1 cellular context compared by ENCODE assay signal in genomic region chr12:14774074-14774943, GRCh38.
A peak's percentile ranks its signal among the peaks of the same experiment; 100 is the strongest.
TF ChIP-seq lines count a peak whose summit lies in the region.

No MANE protein-coding gene starts in this region.

TF ChIP-seq in HepG2, 621 proteins besides CTCF, POLR2A, EP300 and RAD21 (continued from another document and continues in another):
- TF ChIP-seq, protein P1, sequence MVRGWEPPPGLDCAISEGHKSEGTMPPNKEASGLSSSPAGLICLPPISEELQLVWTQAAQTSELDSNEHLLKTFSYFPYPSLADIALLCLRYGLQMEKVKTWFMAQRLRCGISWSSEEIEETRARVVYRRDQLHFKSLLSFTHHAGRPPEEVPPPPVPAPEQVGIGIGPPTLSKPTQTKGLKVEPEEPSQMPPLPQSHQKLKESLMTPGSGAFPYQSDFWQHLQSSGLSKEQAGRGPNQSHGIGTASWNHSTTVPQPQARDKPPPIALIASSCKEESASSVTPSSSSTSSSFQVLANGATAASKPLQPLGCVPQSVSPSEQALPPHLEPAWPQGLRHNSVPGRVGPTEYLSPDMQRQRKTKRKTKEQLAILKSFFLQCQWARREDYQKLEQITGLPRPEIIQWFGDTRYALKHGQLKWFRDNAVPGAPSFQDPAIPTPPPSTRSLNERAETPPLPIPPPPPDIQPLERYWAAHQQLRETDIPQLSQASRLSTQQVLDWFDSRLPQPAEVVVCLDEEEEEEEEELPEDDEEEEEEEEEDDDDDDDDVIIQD (CRISPR knock-in tag; IDR thresholded peaks at IDR 0.05; ENCODE audit: low read depth), result 0 out of 2 replicates have a peak, but pooled peaks have one; percentile 23
- TF ChIP-seq EED (CRISPR knock-in tag; IDR thresholded peaks at IDR 0.05), result no peak
- no peak for TF ChIP-seq SMYD3 (CRISPR knock-in tag; IDR thresholded peaks at IDR 0.05)
- TF ChIP-seq, protein P2, sequence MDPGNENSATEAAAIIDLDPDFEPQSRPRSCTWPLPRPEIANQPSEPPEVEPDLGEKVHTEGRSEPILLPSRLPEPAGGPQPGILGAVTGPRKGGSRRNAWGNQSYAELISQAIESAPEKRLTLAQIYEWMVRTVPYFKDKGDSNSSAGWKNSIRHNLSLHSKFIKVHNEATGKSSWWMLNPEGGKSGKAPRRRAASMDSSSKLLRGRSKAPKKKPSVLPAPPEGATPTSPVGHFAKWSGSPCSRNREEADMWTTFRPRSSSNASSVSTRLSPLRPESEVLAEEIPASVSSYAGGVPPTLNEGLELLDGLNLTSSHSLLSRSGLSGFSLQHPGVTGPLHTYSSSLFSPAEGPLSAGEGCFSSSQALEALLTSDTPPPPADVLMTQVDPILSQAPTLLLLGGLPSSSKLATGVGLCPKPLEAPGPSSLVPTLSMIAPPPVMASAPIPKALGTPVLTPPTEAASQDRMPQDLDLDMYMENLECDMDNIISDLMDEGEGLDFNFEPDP (CRISPR knock-in tag; conservative IDR thresholded peaks at IDR 0.05), result no peak
- TF ChIP-seq ZMYM2 (CRISPR knock-in tag; IDR thresholded peaks at IDR 0.05), result peak; percentile 81; the same call in 1 of the 2 replicates
- TF ChIP-seq THAP8 (CRISPR knock-in tag; IDR thresholded peaks at IDR 0.05; ENCODE audit: borderline replicate concordance), result no peak
- TF ChIP-seq ZNF24 (IDR thresholded peaks at IDR 0.05), result no peak
- TF ChIP-seq ZNF549 (CRISPR knock-in tag; IDR thresholded peaks at IDR 0.05), result no peak
- peak; percentile 98 for TF ChIP-seq HNRNPLL (IDR thresholded peaks at IDR 0.05; ENCODE audit: low read depth, low read length, poor library complexity, severe bottlenecking)
- no peak for TF ChIP-seq SMAD1 (CRISPR knock-in tag; IDR thresholded peaks at IDR 0.05; ENCODE audit: borderline replicate concordance, low read depth)
- TF ChIP-seq ZNF781 (CRISPR knock-in tag; IDR thresholded peaks at IDR 0.05; ENCODE audit: borderline replicate concordance, not compliant biosample characterization), result no peak
- TF ChIP-seq CBX5 (CRISPR knock-in tag; IDR thresholded peaks at IDR 0.05; ENCODE audit: borderline replicate concordance), result no peak
- TF ChIP-seq, protein P3, sequence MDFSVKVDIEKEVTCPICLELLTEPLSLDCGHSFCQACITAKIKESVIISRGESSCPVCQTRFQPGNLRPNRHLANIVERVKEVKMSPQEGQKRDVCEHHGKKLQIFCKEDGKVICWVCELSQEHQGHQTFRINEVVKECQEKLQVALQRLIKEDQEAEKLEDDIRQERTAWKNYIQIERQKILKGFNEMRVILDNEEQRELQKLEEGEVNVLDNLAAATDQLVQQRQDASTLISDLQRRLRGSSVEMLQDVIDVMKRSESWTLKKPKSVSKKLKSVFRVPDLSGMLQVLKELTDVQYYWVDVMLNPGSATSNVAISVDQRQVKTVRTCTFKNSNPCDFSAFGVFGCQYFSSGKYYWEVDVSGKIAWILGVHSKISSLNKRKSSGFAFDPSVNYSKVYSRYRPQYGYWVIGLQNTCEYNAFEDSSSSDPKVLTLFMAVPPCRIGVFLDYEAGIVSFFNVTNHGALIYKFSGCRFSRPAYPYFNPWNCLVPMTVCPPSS (IDR thresholded peaks at IDR 0.05), result no peak
- no peak for TF ChIP-seq AGO1 (IDR thresholded peaks at IDR 0.05; ENCODE audit: low read depth, low read length, poor library complexity, severe bottlenecking)
- no peak for TF ChIP-seq JUND (CRISPR knock-in tag; IDR thresholded peaks at IDR 0.05)
- no peak for TF ChIP-seq TBX3 (IDR thresholded peaks at IDR 0.05; ENCODE audit: borderline replicate concordance)
- no peak for TF ChIP-seq CHD4 (IDR thresholded peaks at IDR 0.05; ENCODE audit: borderline replicate concordance, low read length)
- TF ChIP-seq SATB2 (CRISPR knock-in tag; IDR thresholded peaks at IDR 0.05), result no peak
- no peak for TF ChIP-seq MTF1 (CRISPR knock-in tag; IDR thresholded peaks at IDR 0.05)
- TF ChIP-seq, protein P4, sequence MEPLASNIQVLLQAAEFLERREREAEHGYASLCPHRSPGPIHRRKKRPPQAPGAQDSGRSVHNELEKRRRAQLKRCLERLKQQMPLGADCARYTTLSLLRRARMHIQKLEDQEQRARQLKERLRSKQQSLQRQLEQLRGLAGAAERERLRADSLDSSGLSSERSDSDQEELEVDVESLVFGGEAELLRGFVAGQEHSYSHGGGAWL (CRISPR knock-in tag; IDR thresholded peaks at IDR 0.05), result no peak
- peak; percentile 40; the same call in 1 of the 2 replicates for TF ChIP-seq ZFX (CRISPR knock-in tag; IDR thresholded peaks at IDR 0.05; ENCODE audit: low read depth)
- TF ChIP-seq MIER3 (CRISPR knock-in tag; IDR thresholded peaks at IDR 0.05; ENCODE audit: borderline replicate concordance), result no peak
- TF ChIP-seq ARNT (IDR thresholded peaks at IDR 0.05), result no peak
- TF ChIP-seq SNAPC2 (CRISPR knock-in tag; IDR thresholded peaks at IDR 0.05), result no peak
- no peak for TF ChIP-seq ZNF746 (CRISPR knock-in tag; IDR thresholded peaks at IDR 0.05)
- TF ChIP-seq ZKSCAN1 (IDR thresholded peaks at IDR 0.05; ENCODE audit: low read length), result peak; percentile 47; the same call in 1 of the 2 replicates
- no peak for TF ChIP-seq HNRNPK (IDR thresholded peaks at IDR 0.05; ENCODE audit: low read depth, low read length, poor library complexity, severe bottlenecking)
- TF ChIP-seq ZNF672 (CRISPR knock-in tag; IDR thresholded peaks at IDR 0.05), result no peak
- TF ChIP-seq TRAFD1 (CRISPR knock-in tag; IDR thresholded peaks at IDR 0.05; ENCODE audit: borderline replicate concordance), result no peak
- TF ChIP-seq, protein P5, sequence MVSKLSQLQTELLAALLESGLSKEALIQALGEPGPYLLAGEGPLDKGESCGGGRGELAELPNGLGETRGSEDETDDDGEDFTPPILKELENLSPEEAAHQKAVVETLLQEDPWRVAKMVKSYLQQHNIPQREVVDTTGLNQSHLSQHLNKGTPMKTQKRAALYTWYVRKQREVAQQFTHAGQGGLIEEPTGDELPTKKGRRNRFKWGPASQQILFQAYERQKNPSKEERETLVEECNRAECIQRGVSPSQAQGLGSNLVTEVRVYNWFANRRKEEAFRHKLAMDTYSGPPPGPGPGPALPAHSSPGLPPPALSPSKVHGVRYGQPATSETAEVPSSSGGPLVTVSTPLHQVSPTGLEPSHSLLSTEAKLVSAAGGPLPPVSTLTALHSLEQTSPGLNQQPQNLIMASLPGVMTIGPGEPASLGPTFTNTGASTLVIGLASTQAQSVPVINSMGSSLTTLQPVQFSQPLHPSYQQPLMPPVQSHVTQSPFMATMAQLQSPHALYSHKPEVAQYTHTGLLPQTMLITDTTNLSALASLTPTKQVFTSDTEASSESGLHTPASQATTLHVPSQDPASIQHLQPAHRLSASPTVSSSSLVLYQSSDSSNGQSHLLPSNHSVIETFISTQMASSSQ (IDR thresholded peaks at IDR 0.05; ENCODE audit: low read depth), result no peak
- TF ChIP-seq, protein P5 (CRISPR knock-in tag; IDR thresholded peaks at IDR 0.05; ENCODE audit: borderline replicate concordance), result no peak
- TF ChIP-seq ZNF430 (CRISPR knock-in tag; IDR thresholded peaks at IDR 0.05), result no peak
- TF ChIP-seq SRF (IDR thresholded peaks at IDR 0.05; ENCODE audit: low read depth, low read length), result no peak
- TF ChIP-seq ATF1 (CRISPR knock-in tag; IDR thresholded peaks at IDR 0.05), result no peak
- TF ChIP-seq NFYC (CRISPR knock-in tag; IDR thresholded peaks at IDR 0.05), result peak; percentile 97
- TF ChIP-seq E2F2 (CRISPR knock-in tag; IDR thresholded peaks at IDR 0.05; ENCODE audit: borderline replicate concordance), result no peak
- no peak for TF ChIP-seq ZNF44 (CRISPR knock-in tag; IDR thresholded peaks at IDR 0.05)
- TF ChIP-seq, protein P6, sequence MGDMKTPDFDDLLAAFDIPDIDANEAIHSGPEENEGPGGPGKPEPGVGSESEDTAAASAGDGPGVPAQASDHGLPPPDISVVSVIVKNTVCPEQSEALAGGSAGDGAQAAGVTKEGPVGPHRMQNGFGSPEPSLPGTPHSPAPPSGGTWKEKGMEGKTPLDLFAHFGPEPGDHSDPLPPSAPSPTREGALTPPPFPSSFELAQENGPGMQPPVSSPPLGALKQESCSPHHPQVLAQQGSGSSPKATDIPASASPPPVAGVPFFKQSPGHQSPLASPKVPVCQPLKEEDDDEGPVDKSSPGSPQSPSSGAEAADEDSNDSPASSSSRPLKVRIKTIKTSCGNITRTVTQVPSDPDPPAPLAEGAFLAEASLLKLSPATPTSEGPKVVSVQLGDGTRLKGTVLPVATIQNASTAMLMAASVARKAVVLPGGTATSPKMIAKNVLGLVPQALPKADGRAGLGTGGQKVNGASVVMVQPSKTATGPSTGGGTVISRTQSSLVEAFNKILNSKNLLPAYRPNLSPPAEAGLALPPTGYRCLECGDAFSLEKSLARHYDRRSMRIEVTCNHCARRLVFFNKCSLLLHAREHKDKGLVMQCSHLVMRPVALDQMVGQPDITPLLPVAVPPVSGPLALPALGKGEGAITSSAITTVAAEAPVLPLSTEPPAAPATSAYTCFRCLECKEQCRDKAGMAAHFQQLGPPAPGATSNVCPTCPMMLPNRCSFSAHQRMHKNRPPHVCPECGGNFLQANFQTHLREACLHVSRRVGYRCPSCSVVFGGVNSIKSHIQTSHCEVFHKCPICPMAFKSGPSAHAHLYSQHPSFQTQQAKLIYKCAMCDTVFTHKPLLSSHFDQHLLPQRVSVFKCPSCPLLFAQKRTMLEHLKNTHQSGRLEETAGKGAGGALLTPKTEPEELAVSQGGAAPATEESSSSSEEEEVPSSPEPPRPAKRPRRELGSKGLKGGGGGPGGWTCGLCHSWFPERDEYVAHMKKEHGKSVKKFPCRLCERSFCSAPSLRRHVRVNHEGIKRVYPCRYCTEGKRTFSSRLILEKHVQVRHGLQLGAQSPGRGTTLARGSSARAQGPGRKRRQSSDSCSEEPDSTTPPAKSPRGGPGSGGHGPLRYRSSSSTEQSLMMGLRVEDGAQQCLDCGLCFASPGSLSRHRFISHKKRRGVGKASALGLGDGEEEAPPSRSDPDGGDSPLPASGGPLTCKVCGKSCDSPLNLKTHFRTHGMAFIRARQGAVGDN (CRISPR knock-in tag; IDR thresholded peaks at IDR 0.05), result peak; percentile 61
- 0 out of 2 replicates have a peak, but pooled peaks have one; percentile 74 for TF ChIP-seq ZSCAN21 (CRISPR knock-in tag; IDR thresholded peaks at IDR 0.05; ENCODE audit: borderline replicate concordance)
- TF ChIP-seq ZFP1 (CRISPR knock-in tag; IDR thresholded peaks at IDR 0.05), result no peak
- no peak for TF ChIP-seq ZNF484 (CRISPR knock-in tag; IDR thresholded peaks at IDR 0.05; ENCODE audit: borderline replicate concordance, low read depth)
- no peak for TF ChIP-seq KLF15 (CRISPR knock-in tag; IDR thresholded peaks at IDR 0.05; ENCODE audit: borderline replicate concordance)
- no peak for TF ChIP-seq ZSCAN20 (CRISPR knock-in tag; IDR thresholded peaks at IDR 0.05; ENCODE audit: borderline replicate concordance)
- peak; percentile 84 for TF ChIP-seq POLR2G (IDR thresholded peaks at IDR 0.05; ENCODE audit: low read depth, low read length)
- no peak for TF ChIP-seq GZF1 (CRISPR knock-in tag; IDR thresholded peaks at IDR 0.05)
- TF ChIP-seq SMARCC2 (IDR thresholded peaks at IDR 0.05), result no peak
- no peak for TF ChIP-seq SETDB1 (CRISPR knock-in tag; IDR thresholded peaks at IDR 0.05; ENCODE audit: borderline replicate concordance)
- TF ChIP-seq, protein P7, sequence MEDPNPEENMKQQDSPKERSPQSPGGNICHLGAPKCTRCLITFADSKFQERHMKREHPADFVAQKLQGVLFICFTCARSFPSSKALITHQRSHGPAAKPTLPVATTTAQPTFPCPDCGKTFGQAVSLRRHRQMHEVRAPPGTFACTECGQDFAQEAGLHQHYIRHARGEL (CRISPR knock-in tag; IDR thresholded peaks at IDR 0.05), result no peak
